Comparison of ENCODE assay signal across 9 cellular contexts in the genomic region with DNA sequence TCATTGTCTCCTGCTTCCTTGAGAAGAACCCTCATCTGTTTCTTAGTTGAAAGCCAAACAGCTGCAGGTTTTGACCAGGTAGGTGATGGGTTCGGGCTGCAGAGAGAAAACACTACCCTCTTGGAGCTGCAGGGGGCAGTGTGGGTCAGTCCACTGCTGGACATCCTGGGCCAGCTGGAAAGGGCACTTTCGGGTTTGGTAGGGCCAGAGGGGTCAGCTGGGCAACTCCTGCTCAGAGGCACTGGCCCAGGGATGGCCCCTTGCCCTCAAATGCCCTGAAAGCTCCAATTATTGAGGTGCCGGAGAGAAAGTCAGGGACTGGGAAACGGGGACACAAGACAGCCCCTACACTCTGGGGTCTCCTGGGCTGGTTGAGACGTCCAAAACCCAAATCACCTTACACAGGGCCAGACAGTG.
DNase-seq lines count a peak whose midpoint lies in the region; ATAC-seq and TF ChIP-seq lines count a peak whose summit lies in the region.
"Had no signal": no experiment of that assay in that cellular context is flagged by ENCODE, and none has a peak within 500 bp of the region (broad histone marks: within the 10 kb centered on the region; RNA-seq: fewer than 3 reads in every experiment).

No MANE protein-coding gene starts in this region.

- H3K27me3 ChIP-seq in adrenal gland: no peaks in the 10 kb centered on the region

- peaks cover 2 to 4% (median 2%) of the 10 kb centered on the region in 3 donors for H3K27me3 Mint-ChIP-seq in immature natural killer cell (ENCODE audit: low read depth in 3 of 3)

- H3K36me3 Mint-ChIP-seq in immature natural killer cell: no peaks in the 10 kb centered on the region

- no peaks in the 10 kb centered on the region for H3K36me3 ChIP-seq in adrenal gland (replicated peaks in 1 of 2)

- WGBS in adrenal gland, 4 donors: 61 to 71% (median 67%) methylated on average over 2 to 5 of the region's 5 CpGs

- H3K9me3 ChIP-seq in adrenal gland (replicated peaks in 1 of 3): no peaks in the 10 kb centered on the region

- intact Hi-C loops in adrenal gland (cut with DNase I): no loop called here

- DNase-seq in ELF-1 (ENCODE audit: low read depth, low spot score): peak; percentile 86
- DNase-seq in SKM-1 treated with dmso at 0.1 percent for 144 hours (lab: John Stamatoyannopoulos, UW; ENCODE audit: unreplicated experiment): peak; percentile 6
- peak in 4 of 7 donors; percentile 34 to 70 (median 60) for DNase-seq in adrenal gland
- peak; percentile 63 to 70 (median 69) for DNase-seq in immature natural killer cell
- peak; percentile 68 for DNase-seq in stimulated activated CD4-positive, alpha-beta T cell treated with anti-CD3 and anti-CD28 coated beads, Interleukin-4, amount 100 ng/mL, for 24 hours
- DNase-seq in dedifferentiated amniotic fluid mesenchymal stem cell (ENCODE audit: extremely low spot score): no peak

- no peak overlapping the region for H3K27ac ChIP-seq in adrenal gland

- peak; percentile 40 to 65 (median 58) for TF ChIP-seq CTCF in adrenal gland (IDR thresholded peaks at IDR 0.05)

- no peak overlapping the region for H3K4me3 Mint-ChIP-seq in immature natural killer cell
- H3K4me3 Mint-ChIP-seq: T-helper 1 cell treated with Interleukin-12 subunit alpha and Interleukin-12 subunit beta and Interleukin-4 antibody, amounts not matched to agents 30 μg/mL and 1 μg/mL, for 36 hours had no signal

- no peak overlapping the region for H3K4me3 ChIP-seq in adrenal gland

- H3K4me1 ChIP-seq in adrenal gland (replicated peaks in 1 of 2): peaks cover 0 to 8% of the 10 kb centered on the region in 2 donors

- H3K4me1 Mint-ChIP-seq in immature natural killer cell: peaks cover 0 to 6% of the 10 kb centered on the region in 2 donors

- no peaks in the 10 kb centered on the region for H3K9me3 Mint-ChIP-seq in immature natural killer cell
- H3K9me3 Mint-ChIP-seq: T-helper 1 cell treated with Interleukin-12 subunit alpha and Interleukin-12 subunit beta and Interleukin-4 antibody, amounts not matched to agents 30 μg/mL and 1 μg/mL, for 36 hours had no signal

- no peak for TF ChIP-seq POLR2A in adrenal gland (IDR thresholded peaks at IDR 0.05)

- ATAC-seq in HG02852 (IDR thresholded peaks at IDR 0.05; ENCODE audit: unreplicated experiment) (peak; percentile 70), HG03439 (IDR thresholded peaks at IDR 0.05; ENCODE audit: unreplicated experiment) (no peak)

- H3K27ac Mint-ChIP-seq in immature natural killer cell: peak overlapping the region in 4 of 6 donors; percentile 44 to 83 (median 62)
- H3K27ac Mint-ChIP-seq: T-helper 1 cell treated with Interleukin-12 subunit alpha and Interleukin-12 subunit beta and Interleukin-4 antibody, amounts not matched to agents 30 μg/mL and 1 μg/mL, for 36 hours had no signal
